ENCODE assay signal across 1 cellular context in the genomic region with DNA sequence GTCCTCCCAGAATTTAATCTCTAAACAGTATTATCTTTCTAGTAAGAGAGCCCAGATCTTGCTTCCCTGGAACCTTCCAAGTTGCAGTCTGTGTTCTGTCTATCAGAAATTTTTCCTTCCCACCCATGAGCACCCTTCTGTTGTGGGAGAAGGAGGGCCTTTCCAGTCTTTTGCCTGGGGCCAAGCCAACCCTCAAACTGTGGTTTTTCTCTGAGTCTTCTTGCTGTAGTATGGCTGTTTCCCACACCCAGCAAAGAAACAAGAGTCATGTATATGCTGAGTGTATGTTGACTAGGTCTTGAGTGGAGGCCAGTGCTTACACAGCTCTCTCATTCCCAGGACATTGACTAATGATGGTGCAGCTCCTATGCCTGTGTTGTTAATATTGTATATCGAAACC.
TF ChIP-seq lines count a peak whose summit lies in the region.

No MANE protein-coding gene starts in this region.

TF ChIP-seq in HepG2, 621 proteins besides CTCF, POLR2A, EP300 and RAD21 (continued from another document):
- TF ChIP-seq, protein P1, sequence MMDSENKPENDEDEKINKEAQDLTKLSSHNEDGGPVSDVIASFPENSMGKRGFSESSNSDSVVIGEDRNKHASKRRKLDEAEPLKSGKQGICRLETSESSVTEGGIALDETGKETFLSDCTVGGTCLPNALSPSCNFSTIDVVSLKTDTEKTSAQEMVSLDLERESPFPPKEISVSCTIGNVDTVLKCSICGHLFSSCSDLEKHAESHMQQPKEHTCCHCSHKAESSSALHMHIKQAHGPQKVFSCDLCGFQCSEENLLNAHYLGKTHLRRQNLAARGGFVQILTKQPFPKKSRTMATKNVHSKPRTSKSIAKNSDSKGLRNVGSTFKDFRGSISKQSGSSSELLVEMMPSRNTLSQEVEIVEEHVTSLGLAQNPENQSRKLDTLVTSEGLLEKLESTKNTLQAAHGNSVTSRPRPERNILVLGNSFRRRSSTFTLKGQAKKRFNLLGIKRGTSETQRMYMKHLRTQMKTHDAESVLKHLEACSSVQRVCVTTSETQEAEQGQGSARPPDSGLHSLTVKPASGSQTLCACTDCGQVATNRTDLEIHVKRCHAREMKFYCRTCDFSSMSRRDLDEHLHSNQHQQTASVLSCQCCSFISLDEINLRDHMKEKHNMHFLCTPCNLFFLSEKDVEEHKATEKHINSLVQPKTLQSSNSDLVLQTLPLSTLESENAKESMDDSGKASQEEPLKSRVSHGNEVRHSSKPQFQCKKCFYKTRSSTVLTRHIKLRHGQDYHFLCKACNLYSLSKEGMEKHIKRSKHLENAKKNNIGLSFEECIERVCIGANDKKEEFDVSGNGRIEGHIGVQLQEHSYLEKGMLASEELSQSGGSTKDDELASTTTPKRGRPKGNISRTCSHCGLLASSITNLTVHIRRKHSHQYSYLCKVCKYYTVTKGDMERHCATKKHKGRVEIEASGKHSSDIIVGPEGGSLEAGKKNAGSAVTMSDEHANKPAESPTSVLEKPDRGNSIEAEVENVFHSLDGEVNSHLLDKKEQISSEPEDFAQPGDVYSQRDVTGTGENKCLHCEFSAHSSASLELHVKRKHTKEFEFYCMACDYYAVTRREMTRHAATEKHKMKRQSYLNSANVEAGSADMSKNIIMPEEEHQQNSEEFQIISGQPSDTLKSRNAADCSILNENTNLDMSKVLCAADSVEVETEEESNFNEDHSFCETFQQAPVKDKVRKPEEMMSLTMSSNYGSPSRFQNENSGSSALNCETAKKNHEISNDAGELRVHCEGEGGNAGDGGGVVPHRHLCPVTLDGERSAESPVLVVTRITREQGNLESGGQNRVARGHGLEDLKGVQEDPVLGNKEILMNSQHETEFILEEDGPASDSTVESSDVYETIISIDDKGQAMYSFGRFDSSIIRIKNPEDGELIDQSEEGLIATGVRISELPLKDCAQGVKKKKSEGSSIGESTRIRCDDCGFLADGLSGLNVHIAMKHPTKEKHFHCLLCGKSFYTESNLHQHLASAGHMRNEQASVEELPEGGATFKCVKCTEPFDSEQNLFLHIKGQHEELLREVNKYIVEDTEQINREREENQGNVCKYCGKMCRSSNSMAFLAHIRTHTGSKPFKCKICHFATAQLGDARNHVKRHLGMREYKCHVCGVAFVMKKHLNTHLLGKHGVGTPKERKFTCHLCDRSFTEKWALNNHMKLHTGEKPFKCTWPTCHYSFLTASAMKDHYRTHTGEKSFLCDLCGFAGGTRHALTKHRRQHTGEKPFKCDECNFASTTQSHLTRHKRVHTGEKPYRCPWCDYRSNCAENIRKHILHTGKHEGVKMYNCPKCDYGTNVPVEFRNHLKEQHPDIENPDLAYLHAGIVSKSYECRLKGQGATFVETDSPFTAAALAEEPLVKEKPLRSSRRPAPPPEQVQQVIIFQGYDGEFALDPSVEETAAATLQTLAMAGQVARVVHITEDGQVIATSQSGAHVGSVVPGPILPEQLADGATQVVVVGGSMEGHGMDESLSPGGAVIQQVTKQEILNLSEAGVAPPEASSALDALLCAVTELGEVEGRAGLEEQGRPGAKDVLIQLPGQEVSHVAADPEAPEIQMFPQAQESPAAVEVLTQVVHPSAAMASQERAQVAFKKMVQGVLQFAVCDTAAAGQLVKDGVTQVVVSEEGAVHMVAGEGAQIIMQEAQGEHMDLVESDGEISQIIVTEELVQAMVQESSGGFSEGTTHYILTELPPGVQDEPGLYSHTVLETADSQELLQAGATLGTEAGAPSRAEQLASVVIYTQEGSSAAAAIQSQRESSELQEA (CRISPR knock-in tag; IDR thresholded peaks at IDR 0.05; ENCODE audit: not compliant biosample characterization): no peak
